20 cellular contexts compared by ENCODE assay signal in the genomic region with DNA sequence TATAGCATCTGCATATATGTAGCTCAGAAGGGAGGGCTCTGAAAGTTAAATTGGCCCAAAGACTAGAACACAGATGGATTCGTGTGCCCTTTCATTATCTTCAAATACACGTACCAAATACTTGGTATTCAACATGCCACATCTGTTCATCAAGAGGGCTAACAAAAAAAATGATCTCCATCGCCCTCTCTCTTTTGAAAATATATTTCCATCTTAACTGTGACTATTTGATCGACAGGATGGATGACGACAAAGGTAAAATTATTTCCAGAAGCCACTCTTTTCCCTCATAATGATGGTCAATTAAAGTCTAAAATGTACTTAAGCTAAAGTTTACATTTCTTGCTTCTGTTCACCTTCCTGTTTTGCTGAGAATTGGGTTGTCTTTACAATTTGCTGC.
DNase-seq lines count a peak whose midpoint lies in the region; ATAC-seq, FAIRE-seq and TF ChIP-seq lines count a peak whose summit lies in the region.
"Had no signal": no experiment of that assay in that cellular context is flagged by ENCODE, and none has a peak within 500 bp of the region (broad histone marks: within the 10 kb centered on the region; RNA-seq: fewer than 3 reads in every experiment).

No MANE protein-coding gene starts in this region.

- H3K27me3 ChIP-seq in BE2C: no peaks in the 10 kb centered on the region
- H3K27me3 ChIP-seq: gastrocnemius medialis, tibial artery had no signal

- peaks cover 76% of the 10 kb centered on the region for H3K4me1 Mint-ChIP-seq in nephron

- FAIRE-seq in GM12891 (lab: Jason Lieb, UNC): peak; percentile 43
- FAIRE-seq: colon, TTC549 had no signal

- peaks cover 82% of the 10 kb centered on the region for H3K36me3 Mint-ChIP-seq in nephron (ENCODE audit: low read depth)

- no peak for ATAC-seq in HG03095 (IDR thresholded peaks at IDR 0.05; ENCODE audit: unreplicated experiment)
- ATAC-seq: gastrocnemius medialis, left ventricle myocardium superior had no signal

- no peak overlapping the region for H3K27ac ChIP-seq in VCaP
- H3K27ac ChIP-seq: epithelial cell of prostate, gastrocnemius medialis, GM23248, KMS-11, tibial artery had no signal

- no peaks in the 10 kb centered on the region for H3K27me3 Mint-ChIP-seq in nephron (ENCODE audit: low read depth)

- TF ChIP-seq POLR2A in GM12891 (IDR thresholded peaks at IDR 0.05; ENCODE audit: low read depth, low read length): no peak

- peaks cover 21% of the 10 kb centered on the region for H3K4me1 ChIP-seq in BE2C

- H3K4me3 Mint-ChIP-seq in nephron: no peak overlapping the region

- H3K27ac Mint-ChIP-seq in nephron: peak overlapping the region; percentile 32 to 88 (median 87)

- DNase-seq in BE2C: no peak
- no peak for DNase-seq in GM12891 (ENCODE audit: insufficient read length, low spot score)
- no peak for DNase-seq in epidermal melanocyte (ENCODE audit: insufficient read length, low spot score)
- no peak for DNase-seq in HK-2 (ENCODE audit: unreplicated experiment)
- no peak for DNase-seq in central memory CD4-positive, alpha-beta T cell
- DNase-seq: activated CD4-positive, alpha-beta T cell treated with anti-CD3 and anti-CD28 coated beads, Interleukin-2, amount 50 U/mL, for 1 hour; activated naive CD4-positive, alpha-beta T cell treated with Interleukin-2 at 50 U/mL for 16 hours; anterior cingulate cortex; DMS153; gastrocnemius medialis; GM23248; left ventricle myocardium superior; tibial artery had no signal

- H3K9me3 ChIP-seq in BE2C: no peaks in the 10 kb centered on the region
- H3K9me3 ChIP-seq: gastrocnemius medialis, tibial artery had no signal

- TF ChIP-seq CTCF in BE2C (IDR thresholded peaks at IDR 0.05; ENCODE audit: low read depth, low read length): 0 out of 2 replicates have a peak, but pooled peaks have one; percentile 4
- 0 out of 2 replicates have a peak, but pooled peaks have one; percentile 6 for TF ChIP-seq CTCF in VCaP (conservative IDR thresholded peaks at IDR 0.05)
- peak in 1 of 3 experiments; percentile 8 for TF ChIP-seq CTCF in nephron (IDR thresholded peaks at IDR 0.05; ENCODE audit: unreplicated experiment in 3 of 3)

- H3K36me3 ChIP-seq in BE2C: peaks cover 22% of the 10 kb centered on the region
- H3K36me3 ChIP-seq: gastrocnemius medialis had no signal

- H3K9me3 Mint-ChIP-seq in nephron: no peaks in the 10 kb centered on the region

- H3K4me3 ChIP-seq in BE2C (ENCODE audit: low read depth, low read length): no peak overlapping the region
- H3K4me3 ChIP-seq: gastrocnemius medialis, GM23248, tibial artery had no signal

TF ChIP-seq in GM12891, 5 proteins besides CTCF, POLR2A, EP300 and RAD21:
- no peak for TF ChIP-seq POLR2AphosphoS5 (IDR thresholded peaks at IDR 0.05; ENCODE audit: low read depth, low read length)
- no peak for TF ChIP-seq TAF1 (IDR thresholded peaks at IDR 0.05; ENCODE audit: low read depth, low read length)
- no peak for TF ChIP-seq PAX5 (IDR thresholded peaks at IDR 0.05; ENCODE audit: insufficient read depth, low read length, severe bottlenecking)
- no peak for TF ChIP-seq POU2F2 (IDR thresholded peaks at IDR 0.05; ENCODE audit: low read depth, low read length)
- TF ChIP-seq SPI1 (IDR thresholded peaks at IDR 0.05; ENCODE audit: low read depth, low read length): no peak
